In the genomic region with DNA sequence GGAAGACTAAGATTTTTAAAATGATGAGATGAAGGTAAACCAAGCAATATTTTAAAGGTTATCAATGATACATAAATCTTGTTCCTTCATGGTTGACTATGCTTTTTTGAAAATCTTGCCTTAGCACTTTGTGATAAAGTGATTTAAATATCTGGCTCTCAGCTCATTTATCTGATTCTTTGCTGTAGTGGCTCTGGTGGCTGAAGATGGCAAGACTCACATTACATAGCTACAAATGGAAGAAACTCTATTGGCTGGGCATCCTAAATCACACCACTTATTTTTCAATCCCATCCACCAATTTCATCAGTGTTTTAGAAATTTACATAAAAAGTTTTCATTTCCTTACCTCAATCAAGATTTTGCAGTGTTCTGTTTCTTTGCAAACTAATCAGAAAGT, we compare ENCODE assay signal across 1 cellular context.
TF ChIP-seq lines count a peak whose summit lies in the region.

No MANE protein-coding gene starts in this region.

TF ChIP-seq in A549, 52 proteins besides CTCF, POLR2A, EP300 and RAD21:
- TF ChIP-seq, protein P1, sequence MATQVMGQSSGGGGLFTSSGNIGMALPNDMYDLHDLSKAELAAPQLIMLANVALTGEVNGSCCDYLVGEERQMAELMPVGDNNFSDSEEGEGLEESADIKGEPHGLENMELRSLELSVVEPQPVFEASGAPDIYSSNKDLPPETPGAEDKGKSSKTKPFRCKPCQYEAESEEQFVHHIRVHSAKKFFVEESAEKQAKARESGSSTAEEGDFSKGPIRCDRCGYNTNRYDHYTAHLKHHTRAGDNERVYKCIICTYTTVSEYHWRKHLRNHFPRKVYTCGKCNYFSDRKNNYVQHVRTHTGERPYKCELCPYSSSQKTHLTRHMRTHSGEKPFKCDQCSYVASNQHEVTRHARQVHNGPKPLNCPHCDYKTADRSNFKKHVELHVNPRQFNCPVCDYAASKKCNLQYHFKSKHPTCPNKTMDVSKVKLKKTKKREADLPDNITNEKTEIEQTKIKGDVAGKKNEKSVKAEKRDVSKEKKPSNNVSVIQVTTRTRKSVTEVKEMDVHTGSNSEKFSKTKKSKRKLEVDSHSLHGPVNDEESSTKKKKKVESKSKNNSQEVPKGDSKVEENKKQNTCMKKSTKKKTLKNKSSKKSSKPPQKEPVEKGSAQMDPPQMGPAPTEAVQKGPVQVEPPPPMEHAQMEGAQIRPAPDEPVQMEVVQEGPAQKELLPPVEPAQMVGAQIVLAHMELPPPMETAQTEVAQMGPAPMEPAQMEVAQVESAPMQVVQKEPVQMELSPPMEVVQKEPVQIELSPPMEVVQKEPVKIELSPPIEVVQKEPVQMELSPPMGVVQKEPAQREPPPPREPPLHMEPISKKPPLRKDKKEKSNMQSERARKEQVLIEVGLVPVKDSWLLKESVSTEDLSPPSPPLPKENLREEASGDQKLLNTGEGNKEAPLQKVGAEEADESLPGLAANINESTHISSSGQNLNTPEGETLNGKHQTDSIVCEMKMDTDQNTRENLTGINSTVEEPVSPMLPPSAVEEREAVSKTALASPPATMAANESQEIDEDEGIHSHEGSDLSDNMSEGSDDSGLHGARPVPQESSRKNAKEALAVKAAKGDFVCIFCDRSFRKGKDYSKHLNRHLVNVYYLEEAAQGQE (IDR thresholded peaks at IDR 0.05), result no peak
- TF ChIP-seq TP53 (CRISPR knock-in tag; IDR thresholded peaks at IDR 0.05) (no peak), MAZ (IDR thresholded peaks at IDR 0.05; ENCODE audit: borderline replicate concordance, low read depth, low read length) (no peak), ZC3H11A (IDR thresholded peaks at IDR 0.05) (no peak), CBX2 (IDR thresholded peaks at IDR 0.05; ENCODE audit: borderline replicate concordance, low read depth) (no peak), FOSB (CRISPR knock-in tag; IDR thresholded peaks at IDR 0.05) (no peak), KDM1A (IDR thresholded peaks at IDR 0.05; ENCODE audit: low read depth) (no peak), RNF2 (IDR thresholded peaks at IDR 0.05; ENCODE audit: borderline replicate concordance, low read depth) (no peak), FOXS1 (CRISPR knock-in tag; IDR thresholded peaks at IDR 0.05) (no peak), ESRRA (IDR thresholded peaks at IDR 0.05; ENCODE audit: borderline replicate concordance, low read length) (no peak)
- TF ChIP-seq, protein P2, sequence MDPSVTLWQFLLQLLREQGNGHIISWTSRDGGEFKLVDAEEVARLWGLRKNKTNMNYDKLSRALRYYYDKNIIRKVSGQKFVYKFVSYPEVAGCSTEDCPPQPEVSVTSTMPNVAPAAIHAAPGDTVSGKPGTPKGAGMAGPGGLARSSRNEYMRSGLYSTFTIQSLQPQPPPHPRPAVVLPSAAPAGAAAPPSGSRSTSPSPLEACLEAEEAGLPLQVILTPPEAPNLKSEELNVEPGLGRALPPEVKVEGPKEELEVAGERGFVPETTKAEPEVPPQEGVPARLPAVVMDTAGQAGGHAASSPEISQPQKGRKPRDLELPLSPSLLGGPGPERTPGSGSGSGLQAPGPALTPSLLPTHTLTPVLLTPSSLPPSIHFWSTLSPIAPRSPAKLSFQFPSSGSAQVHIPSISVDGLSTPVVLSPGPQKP (IDR thresholded peaks at IDR 0.05; ENCODE audit: low read depth, low read length), result no peak
